ENCODE assay signal across 8 cellular contexts in genomic region chr13:24746618-24747247, GRCh38. TPM values are rescaled to one million over a fixed set of nuclear protein-coding genes. Genes with fewer than 3 reads are reported as not detected.
DNase-seq lines count a peak whose midpoint lies in the region; ATAC-seq, FAIRE-seq and TF ChIP-seq lines count a peak whose summit lies in the region.

No MANE protein-coding gene starts in this region.

- BruUV-seq in Caco-2 (replicated peaks; lab: Mats Ljungman, UMichigan) = no TSS peak

- DNase-seq in Caco-2 = no peak
- DNase-seq in MM.1S = no peak
- DNase-seq in neural progenitor cell (ENCODE audit: low spot score) = peak; percentile 71
- DNase-seq in CD4-positive, alpha-beta T cell = no peak
- DNase-seq in activated effector memory CD4-positive, alpha-beta T cell treated with Interleukin-2 at 50 U/mL for 16 hours = no peak
- DNase-seq in HTR-8/SVneo (ENCODE audit: insufficient read length, low spot score) = no peak
- no peak for DNase-seq in omental fat pad (ENCODE audit: low spot score)

- no peak overlapping the region for H3K9ac ChIP-seq in MM.1S (ENCODE audit: low read length)
- no peak overlapping the region for H3K9ac ChIP-seq in neural progenitor cell

- intact Hi-C loops in Caco-2 (cut with micrococcal nuclease; ENCODE audit: unreplicated experiment) = no loop called here
- intact Hi-C loops in CD4-positive, alpha-beta T cell (cut with DNase I, micrococcal nuclease) = no loop called here

- peak overlapping the region; percentile 70; the same call in 1 of the 2 replicates for H2AFZ ChIP-seq in MM.1S (ENCODE audit: low read length)
- peak overlapping the region; percentile 82 for H2AFZ ChIP-seq in neural progenitor cell (replicated peaks)

- H3K9me3 ChIP-seq in Caco-2 (no peaks in the 10 kb centered on the region), MM.1S (replicated peaks; ENCODE audit: insufficient read depth, low read length) (no peaks in the 10 kb centered on the region), ectodermal cell (ENCODE audit: control insufficient read depth, low read length) (no peaks in the 10 kb centered on the region), neural progenitor cell (ENCODE audit: low read depth) (no peaks in the 10 kb centered on the region)
- no peaks in the 10 kb centered on the region for H3K9me3 ChIP-seq in CD4-positive, alpha-beta T cell (ENCODE audit: control insufficient read depth, low read length)

- ATAC-seq in CD4-positive, alpha-beta T cell (ENCODE audit: poor library complexity) = no peak
- ATAC-seq in omental fat pad (ENCODE audit: low FRiP score) = no peak

- H3K27me3 Mint-ChIP-seq in Caco-2 (ENCODE audit: insufficient read depth, unreplicated experiment) (no peaks in the 10 kb centered on the region), neural progenitor cell (ENCODE audit: insufficient read depth, low read depth) (peaks cover 53% of the 10 kb centered on the region)
- H3K27me3 Mint-ChIP-seq in CD4-positive, alpha-beta T cell = peaks cover 53% of the 10 kb centered on the region

- peaks cover 8% of the 10 kb centered on the region for H3K4me1 Mint-ChIP-seq in Caco-2 (ENCODE audit: low read depth, unreplicated experiment)
- peaks cover 22% of the 10 kb centered on the region for H3K4me1 Mint-ChIP-seq in neural progenitor cell
- H3K4me1 Mint-ChIP-seq in CD4-positive, alpha-beta T cell (ENCODE audit: low read depth) = peaks cover 8% of the 10 kb centered on the region

- H3K4me1 ChIP-seq in Caco-2 = no peaks in the 10 kb centered on the region
- no peaks in the 10 kb centered on the region for H3K4me1 ChIP-seq in MM.1S (ENCODE audit: low read length)
- peaks cover 14% of the 10 kb centered on the region for H3K4me1 ChIP-seq in ectodermal cell (ENCODE audit: control insufficient read depth, insufficient read depth, low read length)
- peaks cover 26% of the 10 kb centered on the region for H3K4me1 ChIP-seq in neural progenitor cell

- 1% methylated on average over 56 of the region's 56 CpGs for WGBS in ectodermal cell, 2 experiments

- H3K4me3 ChIP-seq in Caco-2 (ENCODE audit: low read depth, low read length) (no peak overlapping the region), MM.1S (ENCODE audit: low read length) (no peak overlapping the region), ectodermal cell (ENCODE audit: insufficient read depth, low read depth, low read length) (peak overlapping the region; percentile 24), neural progenitor cell (peak overlapping the region; percentile 45)

- 0 out of 2 replicates have a peak overlapping the region, but pooled peaks have one; percentile 65 for H3K4me2 ChIP-seq in MM.1S (ENCODE audit: low read depth, low read length)
- peak overlapping the region; percentile 90 for H3K4me2 ChIP-seq in neural progenitor cell

- no peaks in the 10 kb centered on the region for H3K27me3 ChIP-seq in Caco-2 (replicated peaks; ENCODE audit: control insufficient read depth, insufficient read depth, low read length)
- no peaks in the 10 kb centered on the region for H3K27me3 ChIP-seq in MM.1S (replicated peaks; ENCODE audit: insufficient read depth, low read length)
- peaks cover 81% of the 10 kb centered on the region for H3K27me3 ChIP-seq in ectodermal cell (ENCODE audit: control insufficient read depth, insufficient read depth, low read length, poor library complexity, severe bottlenecking)
- peaks cover 93% of the 10 kb centered on the region for H3K27me3 ChIP-seq in neural progenitor cell
- peaks cover 25% of the 10 kb centered on the region for H3K27me3 ChIP-seq in CD4-positive, alpha-beta T cell (ENCODE audit: control insufficient read depth, insufficient read depth, low read length)

- no peak for TF ChIP-seq CTCF in Caco-2 (IDR thresholded peaks at IDR 0.05; ENCODE audit: insufficient read depth in 1 of 2, low read depth in 1 of 2, low read length in 1 of 2, severe bottlenecking in 1 of 2, unreplicated experiment in 1 of 2)
- no peak for TF ChIP-seq CTCF in MM.1S (IDR thresholded peaks at IDR 0.05; ENCODE audit: low read length)
- peak; percentile 58 for TF ChIP-seq CTCF in neural progenitor cell (IDR thresholded peaks at IDR 0.05)
- TF ChIP-seq CTCF in CD4-positive, alpha-beta T cell (IDR thresholded peaks at IDR 0.05) = no peak
- no peak for TF ChIP-seq CTCF in omental fat pad (IDR thresholded peaks at IDR 0.05)

- H3K27ac ChIP-seq in MM.1S (ENCODE audit: low read length) = no peak overlapping the region
- no peak overlapping the region for H3K27ac ChIP-seq in ectodermal cell (ENCODE audit: insufficient read depth, low read depth, low read length, poor library complexity, severe bottlenecking)
- no peak overlapping the region for H3K27ac ChIP-seq in neural progenitor cell
- no peak overlapping the region for H3K27ac ChIP-seq in CD4-positive, alpha-beta T cell (ENCODE audit: low read depth, low read length)

- H3K9me3 Mint-ChIP-seq in Caco-2 (ENCODE audit: unreplicated experiment) (no peaks in the 10 kb centered on the region), neural progenitor cell (peaks cover 2% of the 10 kb centered on the region)
- H3K9me3 Mint-ChIP-seq in CD4-positive, alpha-beta T cell = no peaks in the 10 kb centered on the region

- H4K20me1 ChIP-seq in MM.1S (ENCODE audit: insufficient read depth, low read length) (no peaks in the 10 kb centered on the region), neural progenitor cell (ENCODE audit: low read depth) (peaks cover 8% of the 10 kb centered on the region)

- no peak for FAIRE-seq in HTR-8/SVneo (lab: Jason Lieb, UNC)

- H3K9me2 ChIP-seq in MM.1S (replicated peaks; ENCODE audit: insufficient read depth, low read length) = no peaks in the 10 kb centered on the region

- H3K79me2 ChIP-seq in MM.1S (ENCODE audit: low read length) (no peaks in the 10 kb centered on the region), neural progenitor cell (ENCODE audit: low read depth) (no peaks in the 10 kb centered on the region)

- H3K4me3 Mint-ChIP-seq in Caco-2 (ENCODE audit: unreplicated experiment) (peak overlapping the region; percentile 42), neural progenitor cell (peak overlapping the region; percentile 88)
- H3K4me3 Mint-ChIP-seq in CD4-positive, alpha-beta T cell = no peak overlapping the region

- H3K36me3 Mint-ChIP-seq in Caco-2 (ENCODE audit: insufficient read depth, unreplicated experiment) (no peaks in the 10 kb centered on the region), neural progenitor cell (no peaks in the 10 kb centered on the region)
- no peaks in the 10 kb centered on the region for H3K36me3 Mint-ChIP-seq in CD4-positive, alpha-beta T cell (ENCODE audit: low read depth)

- H3K27ac Mint-ChIP-seq in Caco-2 (ENCODE audit: unreplicated experiment) (no peak overlapping the region), neural progenitor cell (no peak overlapping the region)
- no peak overlapping the region for H3K27ac Mint-ChIP-seq in CD4-positive, alpha-beta T cell

- H3K36me3 ChIP-seq in Caco-2 (ENCODE audit: control insufficient read depth, insufficient read depth, low read length) (no peaks in the 10 kb centered on the region), MM.1S (replicated peaks; ENCODE audit: insufficient read depth, low read length) (no peaks in the 10 kb centered on the region), ectodermal cell (ENCODE audit: control insufficient read depth, insufficient read depth, low read length) (no peaks in the 10 kb centered on the region), neural progenitor cell (no peaks in the 10 kb centered on the region)

- CTCF ChIA-PET in Caco-2 (lab: Charles Lee) = no interaction called here
- CTCF ChIA-PET in CD4-positive, alpha-beta T cell (lab: Charles Lee) = no interaction called here

- H3F3A ChIP-seq in MM.1S (ENCODE audit: insufficient read depth, low read length) (no peaks in the 10 kb centered on the region), neural progenitor cell (ENCODE audit: low read depth) (no peaks in the 10 kb centered on the region)

- POLR2A ChIA-PET in Caco-2 (lab: Charles Lee) = no interaction called here
- POLR2A ChIA-PET in CD4-positive, alpha-beta T cell (lab: Charles Lee) = interaction anchor here (0.6 kb wide), 1 partner anchor 176 kb away, joined by 3 read pairs; a partner anchor contains a TSS

RNA-seq across cellular contexts. Expression of gene RNF17, which starts 17.2 kb away (rescaled TPM):
- total RNA-seq in Caco-2 (2022) = 0.14 TPM in 2 replicates
- not detected for polyA plus RNA-seq in ectodermal cell (2013, experiment 1 of 4)
- polyA plus RNA-seq in ectodermal cell (2013, experiment 2 of 4) = not detected
- not detected for polyA plus RNA-seq in ectodermal cell (2013, experiment 3 of 4)
- polyA plus RNA-seq in ectodermal cell (2013, experiment 4 of 4) = not detected
- total RNA-seq in neural progenitor cell (ENCODE audit: low replicate concordance) = not detected in 2 replicates
- total RNA-seq in CD4-positive, alpha-beta T cell = under 1 TPM; 0.25 to 0.28 TPM
- total RNA-seq in omental fat pad = under 1 TPM in 2 of 4 donors, not detected in 2; 0.28 to 0.32 TPM

Comparison
In these comparisons a context has a peak if more than half of its experiments do, and no peak if none do; other contexts are left out.
1. H3K4me3 ChIP-seq: peak in ectodermal cell (single experiment) and neural progenitor cell (single experiment); none in Caco-2 (single experiment) and MM.1S (single experiment).